In genomic region chr15:35603298-35603697, GRCh38 we compare ENCODE assay signal across 13 cellular contexts. TPM values are rescaled to one million over a fixed set of nuclear protein-coding genes. Genes with fewer than 3 reads are reported as not detected.
DNase-seq lines count a peak whose midpoint lies in the region; ATAC-seq and TF ChIP-seq lines count a peak whose summit lies in the region.
"Had no signal": no experiment of that assay in that cellular context is flagged by ENCODE, and none has a peak within 500 bp of the region (broad histone marks: within the 10 kb centered on the region; RNA-seq: fewer than 3 reads in every experiment).

No MANE protein-coding gene starts in this region.

- peak; percentile 53 for ATAC-seq in GM21576 (IDR thresholded peaks at IDR 0.05; ENCODE audit: unreplicated experiment)
- ATAC-seq: activated CD8-positive, alpha-beta memory T cell treated with anti-CD3 and anti-CD28 coated beads, Interleukin-2, amount 10 ng/mL, durations not matched to agents 7 days and 5 days had no signal

- H3K79me2 ChIP-seq in neural progenitor cell (ENCODE audit: low read depth) = no peaks in the 10 kb centered on the region
- H3K79me2 ChIP-seq: hepatocyte had no signal

- no peaks in the 10 kb centered on the region for H3K9me3 ChIP-seq in neural progenitor cell (ENCODE audit: low read depth)
- H3K9me3 ChIP-seq: BE2C had no signal

- H3K4me1 Mint-ChIP-seq in neural progenitor cell = no peaks in the 10 kb centered on the region
- H3K4me1 Mint-ChIP-seq: activated CD8-positive, alpha-beta memory T cell treated with anti-CD3 and anti-CD28 coated beads, Interleukin-2, amount 10 ng/mL, durations not matched to agents 7 days and 5 days had no signal

- H3K36me3 ChIP-seq in neural progenitor cell = no peaks in the 10 kb centered on the region
- H3K36me3 ChIP-seq: BE2C had no signal

- no peaks in the 10 kb centered on the region for H3K27me3 ChIP-seq in neural progenitor cell
- H3K27me3 ChIP-seq: BE2C, hepatocyte had no signal

- no peaks in the 10 kb centered on the region for H3K9me3 Mint-ChIP-seq in neural progenitor cell
- H3K9me3 Mint-ChIP-seq: T-helper 1 cell treated with Interleukin-12 subunit alpha and Interleukin-12 subunit beta and Interleukin-4 antibody, amounts not matched to agents 30 μg/mL and 1 μg/mL, for 36 hours had no signal

- DNase-seq in ELR (ENCODE audit: low read depth) (peak; percentile 15), HS-5 (ENCODE audit: low read depth) (peak; percentile 32), fibroblast of peridontal ligament (ENCODE audit: extremely low read depth) (peak; percentile 89), NCI-H748 (lab: John Stamatoyannopoulos, UW; ENCODE audit: unreplicated experiment) (no peak), anterior cingulate cortex (lab: John Stamatoyannopoulos, UW) (no peak), neural progenitor cell (ENCODE audit: low spot score) (no peak), NCI-H748 treated with DMSO at 0.1 percent for 48 hours (lab: John Stamatoyannopoulos, UW) (no peak)
- DNase-seq: activated CD8-positive, alpha-beta memory T cell treated with anti-CD3 and anti-CD28 coated beads, Interleukin-2, amount 10 ng/mL, durations not matched to agents 7 days and 5 days; BE2C; stimulated activated naive CD4-positive, alpha-beta T cell treated with Interleukin-2 at 50 U/mL for 16 hours had no signal

- H3K4me3 ChIP-seq in neural progenitor cell = no peak overlapping the region
- H3K4me3 ChIP-seq: hepatocyte had no signal

- no peak overlapping the region for H3K4me2 ChIP-seq in neural progenitor cell
- H3K4me2 ChIP-seq: hepatocyte had no signal

- H3K27ac Mint-ChIP-seq in neural progenitor cell = no peak overlapping the region
- H3K27ac Mint-ChIP-seq: activated CD8-positive, alpha-beta memory T cell treated with anti-CD3 and anti-CD28 coated beads, Interleukin-2, amount 10 ng/mL, durations not matched to agents 7 days and 5 days; T-helper 1 cell treated with Interleukin-12 subunit alpha and Interleukin-12 subunit beta and Interleukin-4 antibody, amounts not matched to agents 30 μg/mL and 1 μg/mL, for 36 hours had no signal

- no peaks in the 10 kb centered on the region for H3F3A ChIP-seq in neural progenitor cell (ENCODE audit: low read depth)

- no peak for TF ChIP-seq CTCF in neural progenitor cell (IDR thresholded peaks at IDR 0.05)

- H3K36me3 Mint-ChIP-seq in neural progenitor cell = no peaks in the 10 kb centered on the region
- H3K36me3 Mint-ChIP-seq: activated CD8-positive, alpha-beta memory T cell treated with anti-CD3 and anti-CD28 coated beads, Interleukin-2, amount 10 ng/mL, durations not matched to agents 7 days and 5 days had no signal

- H3K27ac ChIP-seq in neural progenitor cell = no peak overlapping the region
- H3K27ac ChIP-seq: hepatocyte had no signal

- H4K20me1 ChIP-seq in neural progenitor cell (ENCODE audit: low read depth) = no peaks in the 10 kb centered on the region

- no peaks in the 10 kb centered on the region for H3K27me3 Mint-ChIP-seq in neural progenitor cell (ENCODE audit: insufficient read depth, low read depth)

- no peak overlapping the region for H2AFZ ChIP-seq in neural progenitor cell (replicated peaks)
- H2AFZ ChIP-seq: hepatocyte had no signal

- no peak overlapping the region for H3K9ac ChIP-seq in neural progenitor cell

- no peak overlapping the region for H3K4me3 Mint-ChIP-seq in neural progenitor cell
- H3K4me3 Mint-ChIP-seq: activated CD8-positive, alpha-beta memory T cell treated with anti-CD3 and anti-CD28 coated beads, Interleukin-2, amount 10 ng/mL, durations not matched to agents 7 days and 5 days; T-helper 1 cell treated with Interleukin-12 subunit alpha and Interleukin-12 subunit beta and Interleukin-4 antibody, amounts not matched to agents 30 μg/mL and 1 μg/mL, for 36 hours had no signal

- H3K4me1 ChIP-seq in neural progenitor cell = peaks cover 11% of the 10 kb centered on the region

RNA-seq across cellular contexts. Expression of gene DPH6, which starts 57.3 kb away (rescaled TPM):
- total RNA-seq in neural progenitor cell (ENCODE audit: low replicate concordance) = 27.2 and 41.1 TPM in 2 replicates

Comparison
In these comparisons a context has a peak if more than half of its experiments do, and no peak if none do; other contexts are left out.
1. DNase-seq: peak in ELR (single experiment), HS-5 (single experiment) and fibroblast of peridontal ligament (single experiment); none in NCI-H748 (single experiment), anterior cingulate cortex (0 of 58), neural progenitor cell (single experiment) and NCI-H748 treated with DMSO at 0.1 percent for 48 hours (single experiment).